Comparison of ENCODE assay signal across 15 cellular contexts in the genomic region with DNA sequence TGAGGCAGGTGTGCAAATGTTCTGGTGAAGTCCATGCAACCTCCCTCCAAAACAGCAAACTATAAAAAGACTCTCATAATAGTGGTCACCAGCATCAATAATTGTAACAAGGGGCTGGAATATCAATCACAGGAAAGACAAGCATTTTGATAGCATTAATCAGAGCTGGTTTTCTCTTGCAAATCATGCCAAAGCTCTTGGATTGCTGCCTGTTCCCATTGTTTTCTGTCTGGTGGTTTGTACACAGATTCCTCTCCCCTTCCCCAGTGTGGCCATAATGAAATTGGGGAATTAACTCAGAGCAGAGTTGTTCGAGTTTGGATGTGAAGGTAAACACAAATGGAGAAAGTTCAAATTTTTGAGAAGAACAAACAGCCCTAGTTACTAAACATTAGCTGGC.
DNase-seq lines count a peak whose midpoint lies in the region; ATAC-seq and TF ChIP-seq lines count a peak whose summit lies in the region.
"Had no signal": no experiment of that assay in that cellular context is flagged by ENCODE, and none has a peak within 500 bp of the region (broad histone marks: within the 10 kb centered on the region; RNA-seq: fewer than 3 reads in every experiment).

No MANE protein-coding gene starts in this region.

- H3K9me3 ChIP-seq in esophagus muscularis mucosa (no peaks in the 10 kb centered on the region), smooth muscle cell (replicated peaks; ENCODE audit: low read depth) (no peaks in the 10 kb centered on the region)
- H3K9me3 ChIP-seq: A549, Caco-2 had no signal

- no peak overlapping the region for H2AFZ ChIP-seq in smooth muscle cell (ENCODE audit: low read depth)

- intact Hi-C loops in esophagus muscularis mucosa (cut with DNase I) = no loop called here

- no peak overlapping the region for H3K4me2 ChIP-seq in smooth muscle cell
- H3K4me2 ChIP-seq: A549 had no signal

- no peaks in the 10 kb centered on the region for H3K79me2 ChIP-seq in smooth muscle cell (ENCODE audit: low read depth)

- no peaks in the 10 kb centered on the region for H3K36me3 Mint-ChIP-seq in activated naive CD4-positive, alpha-beta T cell treated with anti-CD3 and anti-CD28 coated beads, Interleukin-2, amount 50 U/mL, for 72 hours

- H3K27ac Mint-ChIP-seq in activated naive CD4-positive, alpha-beta T cell treated with anti-CD3 and anti-CD28 coated beads, Interleukin-2, amount 50 U/mL, for 72 hours = no peak overlapping the region
- H3K27ac Mint-ChIP-seq: CD4-positive, alpha-beta T cell; H9 had no signal

- H3K4me3 ChIP-seq in esophagus muscularis mucosa (no peak overlapping the region), smooth muscle cell (no peak overlapping the region)
- H3K4me3 ChIP-seq: A549 had no signal

- no peak for TF ChIP-seq POLR2A in esophagus muscularis mucosa (IDR thresholded peaks at IDR 0.05; ENCODE audit: low read depth)

- ATAC-seq in activated naive CD4-positive, alpha-beta T cell treated with anti-CD3 and anti-CD28 coated beads, Interleukin-2, amount 50 U/mL, for 72 hours = no peak
- ATAC-seq in HG03457 (IDR thresholded peaks at IDR 0.05; ENCODE audit: unreplicated experiment) = no peak
- ATAC-seq: A549, HepG2 had no signal

- no peaks in the 10 kb centered on the region for H3F3A ChIP-seq in smooth muscle cell (ENCODE audit: low read depth)

- TF ChIP-seq EP300 in esophagus muscularis mucosa (IDR thresholded peaks at IDR 0.05) = no peak

- no peak for TF ChIP-seq CTCF in esophagus muscularis mucosa (IDR thresholded peaks at IDR 0.05)
- no peak for TF ChIP-seq CTCF in smooth muscle cell (IDR thresholded peaks at IDR 0.05; ENCODE audit: borderline replicate concordance, insufficient read depth, poor library complexity, severe bottlenecking)

- H3K36me3 ChIP-seq in esophagus muscularis mucosa = no peaks in the 10 kb centered on the region
- no peaks in the 10 kb centered on the region for H3K36me3 ChIP-seq in smooth muscle cell (ENCODE audit: low read depth)

- H3K9ac ChIP-seq in smooth muscle cell (ENCODE audit: low read depth) = no peak overlapping the region

- no peaks in the 10 kb centered on the region for H3K9me3 Mint-ChIP-seq in activated naive CD4-positive, alpha-beta T cell treated with anti-CD3 and anti-CD28 coated beads, Interleukin-2, amount 50 U/mL, for 72 hours
- H3K9me3 Mint-ChIP-seq: CD4-positive, alpha-beta T cell; H9 had no signal

- peak; percentile 26 for DNase-seq in NCI-H748 (lab: John Stamatoyannopoulos, UW; ENCODE audit: unreplicated experiment)
- DNase-seq in NCI-H748 treated with DMSO at 0.1 percent for 48 hours (lab: John Stamatoyannopoulos, UW) = no peak
- DNase-seq in esophagus muscularis mucosa (ENCODE audit: extremely low spot score) = peak; percentile 29
- peak; percentile 64 for DNase-seq in renal cortical epithelial cell (ENCODE audit: low read depth)
- DNase-seq in smooth muscle cell (lab: John Stamatoyannopoulos, UW; ENCODE audit: unreplicated experiment) = no peak
- no peak for DNase-seq in activated naive CD4-positive, alpha-beta T cell treated with anti-CD3 and anti-CD28 coated beads, Interleukin-2, amount 50 U/mL, for 72 hours (ENCODE audit: low spot score in 2 of 2)
- DNase-seq: AML-193; Caco-2; CD4-positive, alpha-beta T cell; H9 had no signal

- H3K27me3 ChIP-seq in esophagus muscularis mucosa (no peaks in the 10 kb centered on the region), smooth muscle cell (ENCODE audit: low read depth) (peaks cover 15% of the 10 kb centered on the region)

- H4K20me1 ChIP-seq in smooth muscle cell (ENCODE audit: low read depth) = no peaks in the 10 kb centered on the region

- 55% methylated on average over 1 of the region's 1 CpG for WGBS in esophagus muscularis mucosa
- WGBS in smooth muscle cell (ENCODE audit: low lambda C conversion rate) = 79% methylated on average over 1 of the region's 1 CpG

- H3K4me1 ChIP-seq in esophagus muscularis mucosa (no peaks in the 10 kb centered on the region), smooth muscle cell (ENCODE audit: low read depth) (no peaks in the 10 kb centered on the region)
- H3K4me1 ChIP-seq: A549, Caco-2 had no signal

- no peak overlapping the region for H3K27ac ChIP-seq in esophagus muscularis mucosa (replicated peaks in 1 of 4)
- no peak overlapping the region for H3K27ac ChIP-seq in smooth muscle cell (ENCODE audit: low read depth)
- H3K27ac ChIP-seq: 22Rv1, A549, C4-2B had no signal

Comparison
In these comparisons a context has a peak if more than half of its experiments do, and no peak if none do; other contexts are left out.
1. DNase-seq: peak in NCI-H748 (single experiment), esophagus muscularis mucosa (single experiment) and renal cortical epithelial cell (single experiment); none in NCI-H748 treated with DMSO at 0.1 percent for 48 hours (single experiment), smooth muscle cell (single experiment) and activated naive CD4-positive, alpha-beta T cell treated with anti-CD3 and anti-CD28 coated beads, Interleukin-2, amount 50 U/mL, for 72 hours (0 of 2).